ENCODE assay signal across 28 cellular contexts in the genomic region with DNA sequence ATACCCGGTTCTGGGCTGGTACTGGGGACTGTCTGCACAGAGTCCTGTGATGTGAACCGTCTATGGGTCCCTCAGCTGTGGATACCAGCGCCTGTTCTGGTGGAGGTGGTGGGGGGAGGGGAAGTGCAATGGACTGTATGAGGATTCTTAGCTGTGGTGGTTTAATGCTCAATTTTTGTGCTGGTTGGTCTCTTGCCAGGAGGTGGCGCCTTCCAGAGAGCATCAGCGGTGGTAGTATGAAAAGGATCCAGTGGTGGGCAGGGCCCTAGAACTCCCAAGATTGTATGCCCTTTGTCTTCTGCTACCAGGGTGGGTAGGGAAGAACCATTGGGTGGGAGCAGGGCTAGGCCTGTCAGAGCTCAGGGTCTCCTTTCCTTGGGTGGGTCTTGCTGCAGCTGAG.
DNase-seq lines count a peak whose midpoint lies in the region; ATAC-seq and TF ChIP-seq lines count a peak whose summit lies in the region.
"Had no signal": no experiment of that assay in that cellular context is flagged by ENCODE, and none has a peak within 500 bp of the region (broad histone marks: within the 10 kb centered on the region; RNA-seq: fewer than 3 reads in every experiment).

No MANE protein-coding gene starts in this region.

- H3K36me3 ChIP-seq in brain microvascular endothelial cell (replicated peaks) (no peaks in the 10 kb centered on the region), mesenchymal stem cell (ENCODE audit: control insufficient read depth in 1 of 2, insufficient read depth in 2 of 2, low read depth in 1 of 2, low read length in 2 of 2) (peaks cover 0 to 4% of the 10 kb centered on the region in 2 experiments)
- H3K36me3 ChIP-seq: esophagus squamous epithelium, SJSA1, tibial nerve had no signal

- CTCF ChIA-PET in activated CD4-positive, alpha-beta T cell treated with anti-CD3 and anti-CD28 coated beads for 36 hours (lab: Charles Lee): interaction anchor here (0.6 kb wide), 1 partner anchor 214 kb away, joined by 3 read pairs; no protein-coding TSS in a partner anchor
- CTCF ChIA-PET in activated naive CD4-positive, alpha-beta T cell treated with anti-CD3 and anti-CD28 coated beads for 36 hours (lab: Charles Lee): no interaction called here

- H3K4me3 Mint-ChIP-seq in activated CD4-positive, alpha-beta T cell treated with anti-CD3 and anti-CD28 coated beads for 36 hours: no peak overlapping the region
- H3K4me3 Mint-ChIP-seq in activated naive CD4-positive, alpha-beta T cell treated with anti-CD3 and anti-CD28 coated beads for 36 hours: no peak overlapping the region
- H3K4me3 Mint-ChIP-seq: activated B cell treated with CpG ODN at 0.5 μM for 24 hours; activated naive CD8-positive, alpha-beta T cell treated with anti-CD3 and anti-CD28 coated beads, Interleukin-2, amount 50 U/mL, for 24 hours; activated T-cell treated with anti-CD3 and anti-CD28 coated beads, Interleukin-2, amount 50 U/mL, for 72 hours; CD8-positive, alpha-beta T cell; nephron; stimulated activated effector memory CD8-positive, alpha-beta T cell treated with anti-CD3 and anti-CD28 coated beads, Interleukin-12 subunit alpha, Interleukin-12 subunit beta, amount 100 ng/mL, for 72 hours had no signal

- peaks cover 9% of the 10 kb centered on the region for H3K9me3 Mint-ChIP-seq in activated CD4-positive, alpha-beta T cell treated with anti-CD3 and anti-CD28 coated beads for 36 hours (ENCODE audit: low read depth)
- peaks cover 13% of the 10 kb centered on the region for H3K9me3 Mint-ChIP-seq in activated naive CD4-positive, alpha-beta T cell treated with anti-CD3 and anti-CD28 coated beads for 36 hours
- H3K9me3 Mint-ChIP-seq: activated naive CD8-positive, alpha-beta T cell treated with anti-CD3 and anti-CD28 coated beads, Interleukin-2, amount 50 U/mL, for 24 hours had no signal

- no peak overlapping the region for H2BK15ac ChIP-seq in mesenchymal stem cell (ENCODE audit: low read depth, poor library complexity, severe bottlenecking)

- 88% methylated on average over 5 of the region's 5 CpGs for WGBS in mesenchymal stem cell

- no peak overlapping the region for H2BK5ac ChIP-seq in mesenchymal stem cell (ENCODE audit: low read depth, low read length, poor library complexity, severe bottlenecking)

- no peak overlapping the region for H3K23ac ChIP-seq in mesenchymal stem cell (ENCODE audit: low read length in 2 of 2)

- POLR2A ChIA-PET in activated CD4-positive, alpha-beta T cell treated with anti-CD3 and anti-CD28 coated beads for 36 hours (lab: Charles Lee): no interaction called here

- no peaks in the 10 kb centered on the region for H3K4me1 Mint-ChIP-seq in activated CD4-positive, alpha-beta T cell treated with anti-CD3 and anti-CD28 coated beads for 36 hours
- H3K4me1 Mint-ChIP-seq in activated naive CD4-positive, alpha-beta T cell treated with anti-CD3 and anti-CD28 coated beads for 36 hours (ENCODE audit: low read depth): no peaks in the 10 kb centered on the region

- peaks cover 2% of the 10 kb centered on the region for H3K79me1 ChIP-seq in mesenchymal stem cell (replicated peaks; ENCODE audit: low read length, poor library complexity, severe bottlenecking)

- H2AFZ ChIP-seq in mesenchymal stem cell (ENCODE audit: low read depth, low read length): no peak overlapping the region

- TF ChIP-seq CTCF in brain microvascular endothelial cell (IDR thresholded peaks at IDR 0.05; ENCODE audit: low read depth, low read length, missing control alignments): peak; percentile 16

- no peaks in the 10 kb centered on the region for H3K4me1 ChIP-seq in mesenchymal stem cell (ENCODE audit: control insufficient read depth, insufficient read depth, low read depth, low read length)
- H3K4me1 ChIP-seq: A549, esophagus squamous epithelium, tibial nerve had no signal

- no peak overlapping the region for H3K4me2 ChIP-seq in mesenchymal stem cell (ENCODE audit: low read length, poor library complexity, severe bottlenecking)
- H3K4me2 ChIP-seq: A549, KMS-11 had no signal

- no peak overlapping the region for H4K91ac ChIP-seq in mesenchymal stem cell (ENCODE audit: low read length)

- no peak overlapping the region for H3K27ac Mint-ChIP-seq in activated CD4-positive, alpha-beta T cell treated with anti-CD3 and anti-CD28 coated beads for 36 hours
- no peak overlapping the region for H3K27ac Mint-ChIP-seq in activated naive CD4-positive, alpha-beta T cell treated with anti-CD3 and anti-CD28 coated beads for 36 hours
- H3K27ac Mint-ChIP-seq: activated B cell treated with CpG ODN at 0.5 μM for 24 hours; activated naive CD8-positive, alpha-beta T cell treated with anti-CD3 and anti-CD28 coated beads, Interleukin-2, amount 50 U/mL, for 24 hours; activated T-cell treated with anti-CD3 and anti-CD28 coated beads, Interleukin-2, amount 50 U/mL, for 72 hours; CD8-positive, alpha-beta T cell; nephron; stimulated activated effector memory CD8-positive, alpha-beta T cell treated with anti-CD3 and anti-CD28 coated beads, Interleukin-12 subunit alpha, Interleukin-12 subunit beta, amount 100 ng/mL, for 72 hours had no signal

- H2BK12ac ChIP-seq in mesenchymal stem cell (ENCODE audit: low read length in 2 of 2): no peak overlapping the region

- peaks cover 10% of the 10 kb centered on the region for H3K9me3 ChIP-seq in mesenchymal stem cell (ENCODE audit: control insufficient read depth, low read length)
- H3K9me3 ChIP-seq: A549, esophagus squamous epithelium, SJSA1 had no signal

- H3K14ac ChIP-seq in mesenchymal stem cell (ENCODE audit: low read length in 2 of 2): no peak overlapping the region

- H3K27me3 Mint-ChIP-seq in activated CD4-positive, alpha-beta T cell treated with anti-CD3 and anti-CD28 coated beads for 36 hours: no peaks in the 10 kb centered on the region
- no peaks in the 10 kb centered on the region for H3K27me3 Mint-ChIP-seq in activated naive CD4-positive, alpha-beta T cell treated with anti-CD3 and anti-CD28 coated beads for 36 hours (ENCODE audit: low read depth)
- H3K27me3 Mint-ChIP-seq: activated naive CD8-positive, alpha-beta T cell treated with anti-CD3 and anti-CD28 coated beads, Interleukin-2, amount 50 U/mL, for 24 hours had no signal

- no peak overlapping the region for H2AK5ac ChIP-seq in mesenchymal stem cell (ENCODE audit: low read length, severe bottlenecking)

- intact Hi-C loops in activated CD4-positive, alpha-beta T cell treated with anti-CD3 and anti-CD28 coated beads for 36 hours (cut with DNase I, micrococcal nuclease): no loop called here
- intact Hi-C loops in sciatic nerve (cut with DNase I): no loop called here
- intact Hi-C loops in activated naive CD4-positive, alpha-beta T cell treated with anti-CD3 and anti-CD28 coated beads for 36 hours (cut with micrococcal nuclease): no loop called here

- no peak overlapping the region for H3K9ac ChIP-seq in mesenchymal stem cell (ENCODE audit: low read length)
- H3K9ac ChIP-seq: KMS-11 had no signal

- no peak overlapping the region for H3K4ac ChIP-seq in mesenchymal stem cell (ENCODE audit: low read depth in 1 of 2, low read length in 2 of 2)

- H2BK120ac ChIP-seq in mesenchymal stem cell (ENCODE audit: low read depth, low read length): peak overlapping the region; percentile 19

- in situ Hi-C loops in brain microvascular endothelial cell (cut with HindIII; ENCODE audit: low pct_ligation_motif_present, low sequenced_read_pairs): no loop called here

- peaks cover 17% of the 10 kb centered on the region for H3K36me3 Mint-ChIP-seq in activated CD4-positive, alpha-beta T cell treated with anti-CD3 and anti-CD28 coated beads for 36 hours (ENCODE audit: low read depth)
- peaks cover 33% of the 10 kb centered on the region for H3K36me3 Mint-ChIP-seq in activated naive CD4-positive, alpha-beta T cell treated with anti-CD3 and anti-CD28 coated beads for 36 hours (ENCODE audit: low read depth)

- peak; percentile 10 for DNase-seq in activated CD4-positive, alpha-beta T cell treated with anti-CD3 and anti-CD28 coated beads for 36 hours
- no peak for DNase-seq in activated CD4-positive, alpha-beta T cell treated with anti-CD3 and anti-CD28 coated beads for 4 hours
- DNase-seq in NAMALWA (ENCODE audit: low spot score) (peak; percentile 22), brain microvascular endothelial cell (no peak), mesenchymal stem cell (no peak), HuH-7.5 (ENCODE audit: low spot score) (no peak), sciatic nerve (ENCODE audit: low spot score) (no peak)
- no peak for DNase-seq in activated naive CD4-positive, alpha-beta T cell treated with anti-CD3 and anti-CD28 coated beads for 36 hours
- DNase-seq: activated B cell treated with CpG ODN at 0.5 μM for 24 hours; activated CD4-positive, alpha-beta T cell treated with anti-CD3 and anti-CD28 coated beads, Interleukin-2, amount 50 U/mL, for 4 hours; activated naive CD8-positive, alpha-beta T cell treated with anti-CD3 and anti-CD28 coated beads, Interleukin-2, amount 50 U/mL, for 24 hours; activated T-cell treated with anti-CD3 and anti-CD28 coated beads, Interleukin-2, amount 50 U/mL, for 72 hours; CD8-positive, alpha-beta T cell; dermis blood vessel endothelial cell; esophagus squamous epithelium; foreskin melanocyte; mammary epithelial cell; NCI-H1417 treated with DMSO at 0.1 percent for 48 hours; NCI-H2081; NCI-H226; stimulated activated CD4-positive, alpha-beta T cell treated with anti-CD3 and anti-CD28 coated beads, Interleukin-15, amount 100 ng/mL, for 24 hours had no signal

- H3K27ac ChIP-seq in brain microvascular endothelial cell (no peak overlapping the region), mesenchymal stem cell (ENCODE audit: low read length, poor library complexity, severe bottlenecking) (no peak overlapping the region)
- H3K27ac ChIP-seq: A549, esophagus squamous epithelium, KMS-11, RWPE1, SJSA1, tibial nerve had no signal

- no peak overlapping the region for H3K18ac ChIP-seq in mesenchymal stem cell (ENCODE audit: low read depth in 1 of 2, low read length in 2 of 2)

- H3K4me3 ChIP-seq in brain microvascular endothelial cell (ENCODE audit: low read depth, low read length): no peak overlapping the region
- no peak overlapping the region for H3K4me3 ChIP-seq in mesenchymal stem cell (ENCODE audit: insufficient read depth in 1 of 2, low read depth in 1 of 2, low read length in 2 of 2)
- H3K4me3 ChIP-seq: A549, esophagus squamous epithelium, SJSA1, tibial nerve had no signal

- no peak overlapping the region for H4K8ac ChIP-seq in mesenchymal stem cell (ENCODE audit: low read length)

- no peak for ATAC-seq in activated CD4-positive, alpha-beta T cell treated with anti-CD3 and anti-CD28 coated beads for 36 hours
- ATAC-seq in sciatic nerve: no peak
- ATAC-seq: A549; activated naive CD8-positive, alpha-beta T cell treated with anti-CD3 and anti-CD28 coated beads, Interleukin-2, amount 50 U/mL, for 24 hours; activated T-cell treated with anti-CD3 and anti-CD28 coated beads, Interleukin-2, amount 50 U/mL, for 72 hours; CD8-positive, alpha-beta T cell; stimulated activated effector memory CD8-positive, alpha-beta T cell treated with anti-CD3 and anti-CD28 coated beads, Interleukin-12 subunit alpha, Interleukin-12 subunit beta, amount 100 ng/mL, for 72 hours had no signal

- no peaks in the 10 kb centered on the region for H3K27me3 ChIP-seq in brain microvascular endothelial cell (replicated peaks)
- no peaks in the 10 kb centered on the region for H3K27me3 ChIP-seq in mesenchymal stem cell (ENCODE audit: control insufficient read depth in 1 of 2, insufficient read depth in 1 of 2, low read length in 2 of 2)
- H3K27me3 ChIP-seq: esophagus squamous epithelium, SJSA1, tibial nerve had no signal

Comparison
In these comparisons a context has a peak if more than half of its experiments do, and no peak if none do; other contexts are left out.
1. DNase-seq: peak in activated CD4-positive, alpha-beta T cell treated with anti-CD3 and anti-CD28 coated beads for 36 hours (single experiment) and NAMALWA (single experiment); none in activated CD4-positive, alpha-beta T cell treated with anti-CD3 and anti-CD28 coated beads for 4 hours (0 of 2), brain microvascular endothelial cell (single experiment), mesenchymal stem cell (single experiment), HuH-7.5 (single experiment), sciatic nerve (single experiment) and activated naive CD4-positive, alpha-beta T cell treated with anti-CD3 and anti-CD28 coated beads for 36 hours (single experiment).